16 cellular contexts compared by ENCODE assay signal in genomic region chr18:36132756-36133155, GRCh38. TPM values are rescaled to one million over a fixed set of nuclear protein-coding genes. Genes with fewer than 3 reads are reported as not detected.
DNase-seq lines count a peak whose midpoint lies in the region; ATAC-seq and TF ChIP-seq lines count a peak whose summit lies in the region.
"Had no signal": no experiment of that assay in that cellular context is flagged by ENCODE, and none has a peak within 500 bp of the region (broad histone marks: within the 10 kb centered on the region; RNA-seq: fewer than 3 reads in every experiment).

No MANE protein-coding gene starts in this region.

- H3K9me2 ChIP-seq in Loucy (replicated peaks; ENCODE audit: low read depth, low read length) (no peaks in the 10 kb centered on the region), MM.1S (replicated peaks; ENCODE audit: insufficient read depth, low read length) (no peaks in the 10 kb centered on the region)

- no peak overlapping the region for H2AFZ ChIP-seq in Loucy (ENCODE audit: low read length)
- no peak overlapping the region for H2AFZ ChIP-seq in MM.1S (ENCODE audit: low read length)

- peaks cover 42% of the 10 kb centered on the region for H3K4me1 Mint-ChIP-seq in activated T-cell treated with anti-CD3 and anti-CD28 coated beads, Interleukin-2, amount 50 U/mL, for 72 hours (ENCODE audit: low read depth)
- peaks cover 47% of the 10 kb centered on the region for H3K4me1 Mint-ChIP-seq in brain
- peaks cover 44% of the 10 kb centered on the region for H3K4me1 Mint-ChIP-seq in stimulated activated effector memory CD8-positive, alpha-beta T cell treated with anti-CD3 and anti-CD28 coated beads, Interleukin-12 subunit alpha, Interleukin-12 subunit beta, amount 100 ng/mL, for 72 hours

- H3K4me3 Mint-ChIP-seq in activated T-cell treated with anti-CD3 and anti-CD28 coated beads, Interleukin-2, amount 50 U/mL, for 72 hours: peak overlapping the region; percentile 1 to 94
- peak overlapping the region; percentile 67 to 98 (median 89) for H3K4me3 Mint-ChIP-seq in brain
- H3K4me3 Mint-ChIP-seq in stimulated activated effector memory CD8-positive, alpha-beta T cell treated with anti-CD3 and anti-CD28 coated beads, Interleukin-12 subunit alpha, Interleukin-12 subunit beta, amount 100 ng/mL, for 72 hours: peak overlapping the region; percentile 92

- no peak overlapping the region for H3K27ac ChIP-seq in MM.1S (ENCODE audit: low read length)

- H3K4me1 ChIP-seq in Loucy (ENCODE audit: insufficient read depth, low read length, poor library complexity, severe bottlenecking): peaks cover 54% of the 10 kb centered on the region
- H3K4me1 ChIP-seq in MM.1S (ENCODE audit: low read length): peaks cover 12% of the 10 kb centered on the region; the same call in 1 of the 2 replicates

- no peaks in the 10 kb centered on the region for H3K9me3 Mint-ChIP-seq in activated T-cell treated with anti-CD3 and anti-CD28 coated beads, Interleukin-2, amount 50 U/mL, for 72 hours
- H3K9me3 Mint-ChIP-seq in brain: peaks cover 0 to 2% (median 0%) of the 10 kb centered on the region in 5 experiments
- no peaks in the 10 kb centered on the region for H3K9me3 Mint-ChIP-seq in stimulated activated effector memory CD8-positive, alpha-beta T cell treated with anti-CD3 and anti-CD28 coated beads, Interleukin-12 subunit alpha, Interleukin-12 subunit beta, amount 100 ng/mL, for 72 hours

- H3K9me3 ChIP-seq in Loucy (ENCODE audit: insufficient read depth, low read depth, low read length): no peaks in the 10 kb centered on the region
- no peaks in the 10 kb centered on the region for H3K9me3 ChIP-seq in MM.1S (replicated peaks; ENCODE audit: insufficient read depth, low read length)

- H3K36me3 Mint-ChIP-seq in activated T-cell treated with anti-CD3 and anti-CD28 coated beads, Interleukin-2, amount 50 U/mL, for 72 hours (ENCODE audit: insufficient read depth in 2 of 2): peaks cover 9 to 12% of the 10 kb centered on the region in 2 donors
- peaks cover 42% of the 10 kb centered on the region for H3K36me3 Mint-ChIP-seq in brain
- peaks cover 57% of the 10 kb centered on the region for H3K36me3 Mint-ChIP-seq in stimulated activated effector memory CD8-positive, alpha-beta T cell treated with anti-CD3 and anti-CD28 coated beads, Interleukin-12 subunit alpha, Interleukin-12 subunit beta, amount 100 ng/mL, for 72 hours

- TF ChIP-seq CTCF in Loucy (conservative IDR thresholded peaks at IDR 0.05; ENCODE audit: low read length) (no peak), brain (conservative IDR thresholded peaks at IDR 0.05) (no peak), MM.1S (IDR thresholded peaks at IDR 0.05; ENCODE audit: low read length) (no peak)

- H3K27me3 ChIP-seq in Loucy (ENCODE audit: insufficient read depth, low read length, poor library complexity, severe bottlenecking) (no peaks in the 10 kb centered on the region), MM.1S (replicated peaks; ENCODE audit: insufficient read depth, low read length) (no peaks in the 10 kb centered on the region)

- peaks cover 60% of the 10 kb centered on the region for H4K20me1 ChIP-seq in Loucy (ENCODE audit: insufficient read depth, low read length, poor library complexity, severe bottlenecking)
- H4K20me1 ChIP-seq in MM.1S (ENCODE audit: insufficient read depth, low read length): no peaks in the 10 kb centered on the region; the same call in 1 of the 2 replicates

- peaks cover 77% of the 10 kb centered on the region for H3K79me2 ChIP-seq in Loucy (ENCODE audit: insufficient read depth, low read length)
- H3K79me2 ChIP-seq in MM.1S (ENCODE audit: low read length): peaks cover 69% of the 10 kb centered on the region

- H3K4me3 ChIP-seq in Loucy (ENCODE audit: low read length, poor library complexity, severe bottlenecking): peak overlapping the region; percentile 91
- no peak overlapping the region for H3K4me3 ChIP-seq in MM.1S (ENCODE audit: low read length)

- H3K27me3 Mint-ChIP-seq in activated T-cell treated with anti-CD3 and anti-CD28 coated beads, Interleukin-2, amount 50 U/mL, for 72 hours (ENCODE audit: low read depth): no peaks in the 10 kb centered on the region
- peaks cover 11% of the 10 kb centered on the region for H3K27me3 Mint-ChIP-seq in brain

- peak overlapping the region; percentile 1 for H3K9ac ChIP-seq in Loucy (ENCODE audit: low read depth, low read length, poor library complexity, severe bottlenecking)
- no peak overlapping the region for H3K9ac ChIP-seq in MM.1S (ENCODE audit: low read length)

- DNase-seq in activated T-cell treated with anti-CD3 and anti-CD28 coated beads, Interleukin-2, amount 50 U/mL, for 72 hours: no peak
- DNase-seq in activated T-cell treated with anti-CD3 and anti-CD28 coated beads for 4 hours: no peak
- DNase-seq in stimulated activated effector memory CD8-positive, alpha-beta T cell treated with anti-CD3 and anti-CD28 coated beads, Interleukin-12 subunit alpha, Interleukin-12 subunit beta, amount 100 ng/mL, for 72 hours (ENCODE audit: low spot score in 2 of 2): no peak
- no peak for DNase-seq in DMS114 treated with DMSO at 0.1 percent for 48 hours (lab: John Stamatoyannopoulos, UW; ENCODE audit: unreplicated experiment)
- no peak for DNase-seq in MM.1S
- DNase-seq: ACHN; activated CD4-positive, CD25-positive, alpha-beta regulatory T cell treated with anti-CD3 and anti-CD28 coated beads, Interleukin-2, amount 50 U/mL, for 72 hours; activated effector memory CD4-positive, alpha-beta T cell treated with Interleukin-2 at 50 U/mL for 16 hours; effector CD4-positive, alpha-beta T cell; hippocampal formation; left colon; NCI-H2081 treated with DMSO at 0.1 percent for 48 hours; NCI-H69 had no signal

- H3K36me3 ChIP-seq in Loucy (ENCODE audit: insufficient read depth, low read length): peaks cover 18% of the 10 kb centered on the region; the same call in 1 of the 2 replicates
- H3K36me3 ChIP-seq in MM.1S (replicated peaks; ENCODE audit: insufficient read depth, low read length): peaks cover 6% of the 10 kb centered on the region; the same call in 1 of the 2 replicates

- peak overlapping the region; percentile 95 for H3K4me2 ChIP-seq in Loucy (ENCODE audit: low read depth, low read length, poor library complexity, severe bottlenecking)
- no peak overlapping the region for H3K4me2 ChIP-seq in MM.1S (ENCODE audit: low read depth, low read length)

- H3F3A ChIP-seq in Loucy (ENCODE audit: low read depth) (no peaks in the 10 kb centered on the region), MM.1S (ENCODE audit: insufficient read depth, low read length) (0 out of 2 replicates have a peak, but pooled peaks cover 3% of the 10 kb centered on the region)

- ATAC-seq in activated T-cell treated with anti-CD3 and anti-CD28 coated beads, Interleukin-2, amount 50 U/mL, for 72 hours (replicated peaks in 1 of 2): no peak
- ATAC-seq in stimulated activated effector memory CD8-positive, alpha-beta T cell treated with anti-CD3 and anti-CD28 coated beads, Interleukin-12 subunit alpha, Interleukin-12 subunit beta, amount 100 ng/mL, for 72 hours: no peak
- ATAC-seq in HG03442 (IDR thresholded peaks at IDR 0.05; ENCODE audit: unreplicated experiment): no peak
- ATAC-seq: left colon had no signal

- H3K27ac Mint-ChIP-seq in activated T-cell treated with anti-CD3 and anti-CD28 coated beads, Interleukin-2, amount 50 U/mL, for 72 hours: no peak overlapping the region
- H3K27ac Mint-ChIP-seq in brain: peak overlapping the region in 2 of 5 experiments; percentile 31 to 49
- H3K27ac Mint-ChIP-seq in stimulated activated effector memory CD8-positive, alpha-beta T cell treated with anti-CD3 and anti-CD28 coated beads, Interleukin-12 subunit alpha, Interleukin-12 subunit beta, amount 100 ng/mL, for 72 hours: peak overlapping the region; percentile 46

RNA-seq across cellular contexts. Expression of gene ELP2, which starts 3.1 kb away (rescaled TPM):
- total RNA-seq in activated T-cell treated with anti-CD3 and anti-CD28 coated beads, Interleukin-2, amount 50 U/mL, for 72 hours: 100 to 1,000 TPM; 107 TPM
- polyA plus RNA-seq in brain (ENCODE audit: insufficient read depth, low read depth, low replicate concordance): 49.6 TPM

RNA-seq across cellular contexts. Expression of gene SLC39A6, which starts 3.6 kb away (rescaled TPM):
- 10 to 100 TPM; 25.4 to 27.5 TPM for total RNA-seq in activated T-cell treated with anti-CD3 and anti-CD28 coated beads, Interleukin-2, amount 50 U/mL, for 72 hours
- polyA plus RNA-seq in brain (ENCODE audit: insufficient read depth, low read depth, low replicate concordance): 65.4 TPM

RNA-seq across cellular contexts. Expression of gene MOCOS, which starts 54.5 kb away (rescaled TPM):
- total RNA-seq in activated T-cell treated with anti-CD3 and anti-CD28 coated beads, Interleukin-2, amount 50 U/mL, for 72 hours: 1 to 10 TPM in 1 of 2 donors, under 1 TPM in 1; 0.22 to 1.2 TPM
- 0.12 TPM for polyA plus RNA-seq in brain (ENCODE audit: insufficient read depth, low read depth, low replicate concordance)
